In the genomic region with DNA sequence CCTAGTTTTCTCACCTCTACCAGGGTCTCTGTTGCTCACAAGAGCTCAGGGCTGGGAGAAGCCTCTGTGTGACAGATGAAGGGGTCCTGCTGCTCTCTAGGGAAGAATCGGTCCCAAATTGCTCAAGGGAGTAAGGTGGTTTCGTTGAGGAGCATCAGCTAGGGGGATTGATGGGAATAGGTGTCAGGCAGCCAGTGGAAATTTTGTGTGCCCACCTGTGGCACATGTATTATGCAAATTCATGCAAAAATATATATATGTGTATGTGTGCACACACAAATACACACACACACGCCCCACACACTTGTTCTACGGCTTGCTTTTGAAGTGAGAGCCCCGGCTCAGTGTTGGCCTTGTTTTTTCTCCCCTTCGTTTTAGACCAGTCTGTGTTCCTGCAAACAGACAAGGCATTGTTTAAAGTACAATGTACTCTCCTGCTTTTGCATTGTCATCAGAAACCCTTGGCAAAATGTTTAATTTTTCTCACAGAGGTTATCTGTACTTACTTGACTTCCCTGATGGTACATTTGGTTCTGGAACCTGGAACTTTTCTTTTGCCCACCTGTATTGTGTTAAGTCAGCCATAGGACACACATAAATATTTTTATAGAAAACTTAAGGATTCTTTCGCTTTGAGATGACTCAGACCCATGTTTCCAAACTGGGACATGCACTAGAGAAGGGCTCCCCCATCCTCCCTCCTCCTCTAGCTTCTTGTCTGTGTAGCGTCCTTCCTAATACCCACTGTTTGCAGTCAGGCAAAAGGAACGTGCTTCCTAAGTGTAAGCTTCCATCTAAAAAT, we compare ENCODE assay signal across 9 cellular contexts. TPM values are rescaled to one million over a fixed set of nuclear protein-coding genes. Genes with fewer than 3 reads are reported as not detected.
DNase-seq lines count a peak whose midpoint lies in the region; ATAC-seq and TF ChIP-seq lines count a peak whose summit lies in the region.
"Had no signal": no experiment of that assay in that cellular context is flagged by ENCODE, and none has a peak within 500 bp of the region (broad histone marks: within the 10 kb centered on the region; RNA-seq: fewer than 3 reads in every experiment).

No MANE protein-coding gene starts in this region.

- H3K27ac ChIP-seq in HCT116 (ENCODE audit: low read depth, low read length) (no peak overlapping the region), ascending aorta (peak overlapping the region; percentile 87 to 91)

- H3K27me3 ChIP-seq in HCT116 (ENCODE audit: insufficient read depth, low read length) (no peaks in the 10 kb centered on the region), ascending aorta (no peaks in the 10 kb centered on the region), skeletal muscle satellite cell (ENCODE audit: control insufficient read depth, insufficient read depth, low read length) (no peaks in the 10 kb centered on the region)

- no peak for TF ChIP-seq CTCF in HCT116 (IDR thresholded peaks at IDR 0.05 in 2 of 3, conservative IDR thresholded peaks at IDR 0.05 in 1 of 3; ENCODE audit: borderline replicate concordance in 1 of 3, insufficient read depth in 1 of 3, low read depth in 2 of 3, low read length in 2 of 3)
- no peak for TF ChIP-seq CTCF in ascending aorta (IDR thresholded peaks at IDR 0.05)

- CTCF ChIA-PET in HCT116 (lab: Charles Lee): no interaction called here
- CTCF ChIA-PET in activated CD4-positive, alpha-beta memory T cell treated with anti-CD3 and anti-CD28 coated beads for 36 hours (lab: Charles Lee): no interaction called here

- peaks cover 10% of the 10 kb centered on the region; the same call in 1 of the 2 replicates for H4K20me1 ChIP-seq in HCT116 (ENCODE audit: insufficient read depth)

- DNase-seq in HCT116 (ENCODE audit: low read depth, low spot score): no peak
- no peak for DNase-seq in ascending aorta (ENCODE audit: low spot score in 2 of 2)
- no peak for DNase-seq in immature natural killer cell
- DNase-seq in activated CD4-positive, alpha-beta memory T cell treated with anti-CD3 and anti-CD28 coated beads for 36 hours: no peak
- no peak for DNase-seq in DMS114 treated with DMSO at 0.1 percent for 48 hours (lab: John Stamatoyannopoulos, UW; ENCODE audit: unreplicated experiment)

- H3K4me1 ChIP-seq in HCT116 (ENCODE audit: control insufficient read depth in 1 of 2, insufficient read depth in 2 of 2, low read length in 2 of 2): peaks cover 34 to 56% of the 10 kb centered on the region in 2 experiments
- peaks cover 56 to 93% of the 10 kb centered on the region in 2 donors for H3K4me1 ChIP-seq in ascending aorta
- peaks cover 92% of the 10 kb centered on the region for H3K4me1 ChIP-seq in skeletal muscle satellite cell (ENCODE audit: control insufficient read depth, insufficient read depth, low read length)

- peaks cover 95% of the 10 kb centered on the region for H3K79me2 ChIP-seq in HCT116 (ENCODE audit: insufficient read depth, low read length)

- H3K4me3 Mint-ChIP-seq in immature natural killer cell: no peak overlapping the region
- H3K4me3 Mint-ChIP-seq in activated CD4-positive, alpha-beta memory T cell treated with anti-CD3 and anti-CD28 coated beads for 36 hours: no peak overlapping the region
- H3K4me3 Mint-ChIP-seq: activated naive CD8-positive, alpha-beta T cell had no signal

- H3K9me2 ChIP-seq in HCT116 (ENCODE audit: insufficient read depth): no peaks in the 10 kb centered on the region

- no peaks in the 10 kb centered on the region for H3K9me3 Mint-ChIP-seq in immature natural killer cell
- H3K9me3 Mint-ChIP-seq in activated CD4-positive, alpha-beta memory T cell treated with anti-CD3 and anti-CD28 coated beads for 36 hours: no peaks in the 10 kb centered on the region

- TF ChIP-seq POLR2A in HCT116 (IDR thresholded peaks at IDR 0.05; ENCODE audit: borderline replicate concordance, extremely low read depth, insufficient read depth, insufficient read length): no peak

- peak overlapping the region; percentile 18; the same call in 1 of the 2 replicates for H3K9ac ChIP-seq in HCT116 (ENCODE audit: low read length)
- H3K9ac ChIP-seq in skeletal muscle satellite cell (ENCODE audit: low read depth, low read length): peak overlapping the region; percentile 59

- intact Hi-C loops in HCT116 (cut with micrococcal nuclease) (no loop called here), ascending aorta (cut with DNase I) (loop anchor here (2.0 kb wide), 2 partner anchors 23 to 63 kb away; no protein-coding TSS in a partner anchor)
- intact Hi-C loops in activated CD4-positive, alpha-beta memory T cell treated with anti-CD3 and anti-CD28 coated beads for 36 hours (cut with micrococcal nuclease): no loop called here

- RAD21 ChIA-PET in HCT116 (lab: Charles Lee; ENCODE audit: low non-redundant PET in 1 of 2, low total read pairs in 2 of 2, uncharacterized antibody in 2 of 2, unreplicated experiment in 2 of 2): no interaction called here

- H3K36me3 ChIP-seq in HCT116 (ENCODE audit: control insufficient read depth in 1 of 2, insufficient read depth in 2 of 2, low read length in 2 of 2) (no peaks in the 10 kb centered on the region), ascending aorta (peaks cover 0 to 3% of the 10 kb centered on the region in 2 donors), skeletal muscle satellite cell (ENCODE audit: insufficient read depth, low read length) (peaks cover 7% of the 10 kb centered on the region)

- H3K9me3 ChIP-seq in HCT116 (ENCODE audit: control insufficient read depth in 1 of 2, insufficient read depth in 1 of 2, low read depth in 1 of 2, low read length in 2 of 2) (no peaks in the 10 kb centered on the region), ascending aorta (no peaks in the 10 kb centered on the region), skeletal muscle satellite cell (replicated peaks; ENCODE audit: low read length) (no peaks in the 10 kb centered on the region)

- peaks cover 0 to 2% (median 1%) of the 10 kb centered on the region in 3 donors for H3K27me3 Mint-ChIP-seq in immature natural killer cell (ENCODE audit: low read depth in 3 of 3)
- H3K27me3 Mint-ChIP-seq in activated CD4-positive, alpha-beta memory T cell treated with anti-CD3 and anti-CD28 coated beads for 36 hours: no peaks in the 10 kb centered on the region
- H3K27me3 Mint-ChIP-seq: activated naive CD8-positive, alpha-beta T cell had no signal

- H3K27ac Mint-ChIP-seq in immature natural killer cell: peak overlapping the region in 4 of 6 donors; percentile 13 to 79 (median 56)
- no peak overlapping the region for H3K27ac Mint-ChIP-seq in activated CD4-positive, alpha-beta memory T cell treated with anti-CD3 and anti-CD28 coated beads for 36 hours
- H3K27ac Mint-ChIP-seq: activated naive CD8-positive, alpha-beta T cell had no signal

- no peaks in the 10 kb centered on the region for H3K36me3 Mint-ChIP-seq in immature natural killer cell
- H3K36me3 Mint-ChIP-seq in activated CD4-positive, alpha-beta memory T cell treated with anti-CD3 and anti-CD28 coated beads for 36 hours: no peaks in the 10 kb centered on the region

- ATAC-seq in HCT116: peak; percentile 67
- no peak for ATAC-seq in HG02981 (IDR thresholded peaks at IDR 0.05; ENCODE audit: unreplicated experiment)
- no peak for ATAC-seq in HG03521 (IDR thresholded peaks at IDR 0.05; ENCODE audit: unreplicated experiment)

- H3K4me2 ChIP-seq in HCT116 (ENCODE audit: low read length): peak overlapping the region; percentile 48
- H3K4me2 ChIP-seq in skeletal muscle satellite cell (ENCODE audit: low read length): peak overlapping the region; percentile 60

- peaks cover 77 to 86% of the 10 kb centered on the region in 2 donors for H3K4me1 Mint-ChIP-seq in immature natural killer cell
- H3K4me1 Mint-ChIP-seq in activated CD4-positive, alpha-beta memory T cell treated with anti-CD3 and anti-CD28 coated beads for 36 hours (ENCODE audit: low read depth): peaks cover 60% of the 10 kb centered on the region

- BruUV-seq in HCT116 (replicated peaks; lab: Mats Ljungman, UMichigan): no TSS peak

- H3K4me3 ChIP-seq in HCT116 (replicated peaks in 1 of 2; ENCODE audit: low read depth in 1 of 2, low read length in 2 of 2) (no peak overlapping the region), ascending aorta (peak overlapping the region in 1 of 2 donors; percentile 9), skeletal muscle satellite cell (ENCODE audit: low read length) (peak overlapping the region; percentile 8)

- no peak for TF ChIP-seq RAD21 in HCT116 (IDR thresholded peaks at IDR 0.05; ENCODE audit: low read depth)

- POLR2A ChIA-PET in HCT116 (lab: Charles Lee): interaction anchor here (1.0 kb wide), 1 partner anchor 24 kb away, joined by 3 read pairs; no protein-coding TSS in a partner anchor
- POLR2A ChIA-PET in activated CD4-positive, alpha-beta memory T cell treated with anti-CD3 and anti-CD28 coated beads for 36 hours (lab: Charles Lee): no interaction called here

- no peak overlapping the region for H2AFZ ChIP-seq in HCT116 (ENCODE audit: low read depth, low read length, poor library complexity, severe bottlenecking)

TF ChIP-seq in HCT116, 20 proteins besides CTCF, POLR2A, EP300 and RAD21:
- TF ChIP-seq, protein P1, sequence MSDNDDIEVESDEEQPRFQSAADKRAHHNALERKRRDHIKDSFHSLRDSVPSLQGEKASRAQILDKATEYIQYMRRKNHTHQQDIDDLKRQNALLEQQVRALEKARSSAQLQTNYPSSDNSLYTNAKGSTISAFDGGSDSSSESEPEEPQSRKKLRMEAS (IDR thresholded peaks at IDR 0.05): 0 out of 2 replicates have a peak, but pooled peaks have one; percentile 22
- TF ChIP-seq JUND (IDR thresholded peaks at IDR 0.05) (0 out of 2 replicates have a peak, but pooled peaks have one; percentile 31), SIN3A (IDR thresholded peaks at IDR 0.05; ENCODE audit: low read depth) (no peak), POLR2AphosphoS5 (IDR thresholded peaks at IDR 0.05; ENCODE audit: low read depth, low read length) (no peak), ZFX (IDR thresholded peaks at IDR 0.05) (no peak), TCF7L2 (IDR thresholded peaks at IDR 0.05; ENCODE audit: borderline replicate concordance, extremely low read depth, insufficient read depth, insufficient read length) (no peak), FOSL1 (IDR thresholded peaks at IDR 0.05; ENCODE audit: low read depth) (peak; percentile 36; the same call in 1 of the 2 replicates)

RNA-seq across cellular contexts. Expression of a gene that starts 26.7 kb away (rescaled TPM):
- total RNA-seq in HCT116 (2021; ENCODE audit: unreplicated experiment): 40.0 TPM
- polyA plus RNA-seq in HCT116 (2012): 20.9 and 25.9 TPM in 2 replicates
- 91.5 TPM for total RNA-seq in ascending aorta
- 10 to 100 TPM; 20.3 to 41.3 (median 36.4) TPM for polyA plus RNA-seq in immature natural killer cell
- total RNA-seq in skeletal muscle satellite cell (2012; rRNA removed): 33.0 and 40.2 TPM in 2 replicates
- total RNA-seq in activated CD4-positive, alpha-beta memory T cell treated with anti-CD3 and anti-CD28 coated beads for 36 hours: 1 to 10 TPM; 5.4 to 6.5 TPM
